9 cellular contexts compared by ENCODE assay signal in genomic region chr3:49803464-49804140, GRCh38. TPM values are rescaled to one million over a fixed set of nuclear protein-coding genes. Genes with fewer than 3 reads are reported as not detected.
DNase-seq lines count a peak whose midpoint lies in the region; ATAC-seq, FAIRE-seq and TF ChIP-seq lines count a peak whose summit lies in the region.
"Had no signal": no experiment of that assay in that cellular context is flagged by ENCODE, and none has a peak within 500 bp of the region (broad histone marks: within the 10 kb centered on the region; RNA-seq: fewer than 3 reads in every experiment).

No MANE protein-coding gene starts in this region.

- TF ChIP-seq CTCF in epithelial cell of proximal tubule (conservative IDR thresholded peaks at IDR 0.05; ENCODE audit: low read depth, low read length) (no peak), nephron progenitor cell (IDR thresholded peaks at IDR 0.05) (no peak)

- FAIRE-seq in urothelium cell line (lab: Jason Lieb, UNC), result no peak

- no peaks in the 10 kb centered on the region for H3K9me3 Mint-ChIP-seq in activated CD8-positive, alpha-beta T cell treated with anti-CD3 and anti-CD28 coated beads, Interleukin-2, amount 10 ng/mL, durations not matched to agents 7 days and 5 days (ENCODE audit: insufficient read depth)
- no peaks in the 10 kb centered on the region for H3K9me3 Mint-ChIP-seq in nephron progenitor cell

- POLR2A ChIA-PET in activated CD8-positive, alpha-beta T cell treated with anti-CD3 and anti-CD28 coated beads, Interleukin-2, amount 10 ng/mL, durations not matched to agents 7 days and 5 days (lab: Charles Lee), result interaction anchor here (0.9 to 4.2 kb wide), 4 partner anchors 9 to 114 kb away, joined by 3 to 23 read pairs (median 10); partner anchors contain the start of genes IP6K1, MST1, RNF123 and UBA7

- peaks cover 53% of the 10 kb centered on the region for H3K4me1 Mint-ChIP-seq in activated CD8-positive, alpha-beta T cell treated with anti-CD3 and anti-CD28 coated beads, Interleukin-2, amount 10 ng/mL, durations not matched to agents 7 days and 5 days (ENCODE audit: low read depth)
- peaks cover 66% of the 10 kb centered on the region for H3K4me1 Mint-ChIP-seq in nephron progenitor cell

- ATAC-seq in GM21576 (IDR thresholded peaks at IDR 0.05; ENCODE audit: unreplicated experiment), result peak; percentile 7
- ATAC-seq in activated CD8-positive, alpha-beta T cell treated with anti-CD3 and anti-CD28 coated beads, Interleukin-2, amount 10 ng/mL, durations not matched to agents 7 days and 5 days, result peak; percentile 26

- peak overlapping the region; percentile 83 for H3K4me3 Mint-ChIP-seq in activated CD8-positive, alpha-beta T cell treated with anti-CD3 and anti-CD28 coated beads, Interleukin-2, amount 10 ng/mL, durations not matched to agents 7 days and 5 days
- H3K4me3 Mint-ChIP-seq in nephron progenitor cell, result peak overlapping the region; percentile 78

- H3K36me3 Mint-ChIP-seq in activated CD8-positive, alpha-beta T cell treated with anti-CD3 and anti-CD28 coated beads, Interleukin-2, amount 10 ng/mL, durations not matched to agents 7 days and 5 days (ENCODE audit: low read depth), result peaks cover 18% of the 10 kb centered on the region
- no peaks in the 10 kb centered on the region for H3K36me3 Mint-ChIP-seq in nephron progenitor cell (ENCODE audit: low read depth)

- H3K27me3 Mint-ChIP-seq in activated CD8-positive, alpha-beta T cell treated with anti-CD3 and anti-CD28 coated beads, Interleukin-2, amount 10 ng/mL, durations not matched to agents 7 days and 5 days (ENCODE audit: low read depth), result peaks cover 16% of the 10 kb centered on the region
- peaks cover 30% of the 10 kb centered on the region for H3K27me3 Mint-ChIP-seq in nephron progenitor cell (ENCODE audit: low read depth, poor library complexity)

- CTCF ChIA-PET in activated CD8-positive, alpha-beta T cell treated with anti-CD3 and anti-CD28 coated beads, Interleukin-2, amount 10 ng/mL, durations not matched to agents 7 days and 5 days (lab: Charles Lee), result interaction anchor here (0.8 to 16.3 kb wide), 20 partner anchors 9 to 287 kb away, joined by 3 to 305 read pairs (median 7); partner anchors contain the start of genes IP6K1, TRAIP and UBA7

- H3K4me3 ChIP-seq in epithelial cell of proximal tubule (ENCODE audit: low read depth, low read length), result peak overlapping the region; percentile 93

- DNase-seq in CMK (ENCODE audit: low read depth) (peak; percentile 74), NCI-H1694 treated with DMSO at 0.1 percent for 48 hours (lab: John Stamatoyannopoulos, UW) (peak; percentile 19), epithelial cell of proximal tubule (ENCODE audit: low read depth) (no peak), nephron progenitor cell (peak; percentile 71), urothelium cell line (ENCODE audit: low spot score) (no peak), NCI-H446 treated with DMSO at 0.1 percent for 48 hours (lab: John Stamatoyannopoulos, UW) (no peak)
- DNase-seq in activated CD8-positive, alpha-beta T cell treated with anti-CD3 and anti-CD28 coated beads, Interleukin-2, amount 10 ng/mL, durations not matched to agents 7 days and 5 days, result peak; percentile 52

- H3K27ac Mint-ChIP-seq in activated CD8-positive, alpha-beta T cell treated with anti-CD3 and anti-CD28 coated beads, Interleukin-2, amount 10 ng/mL, durations not matched to agents 7 days and 5 days, result peak overlapping the region; percentile 54
- H3K27ac Mint-ChIP-seq in nephron progenitor cell, result peak overlapping the region; percentile 93

RNA-seq across cellular contexts. Expression of gene INKA1, which starts 0.5 kb away (rescaled TPM):
- total RNA-seq in activated CD8-positive, alpha-beta T cell treated with anti-CD3 and anti-CD28 coated beads, Interleukin-2, amount 10 ng/mL, durations not matched to agents 7 days and 5 days, result 1 to 10 TPM; 1.3 to 2.2 TPM
- total RNA-seq in epithelial cell of proximal tubule, result 2.5 TPM in 1 of 2 replicates, not detected in the other

RNA-seq across cellular contexts. Expression of gene CDHR4, which starts 3.9 kb away (rescaled TPM):
- total RNA-seq in activated CD8-positive, alpha-beta T cell treated with anti-CD3 and anti-CD28 coated beads, Interleukin-2, amount 10 ng/mL, durations not matched to agents 7 days and 5 days, result not detected
- not detected in 2 replicates for total RNA-seq in epithelial cell of proximal tubule
- total RNA-seq: LHCN-M2 had no signal

RNA-seq across cellular contexts. Expression of gene UBA7, which starts 10.2 kb away (rescaled TPM):
- 100 to 1,000 TPM; 187 to 208 TPM for total RNA-seq in activated CD8-positive, alpha-beta T cell treated with anti-CD3 and anti-CD28 coated beads, Interleukin-2, amount 10 ng/mL, durations not matched to agents 7 days and 5 days
- 2.4 and 12.2 TPM in 2 replicates for total RNA-seq in epithelial cell of proximal tubule

RNA-seq across cellular contexts. Expression of gene IP6K1, which starts 17.3 kb away (rescaled TPM):
- total RNA-seq in activated CD8-positive, alpha-beta T cell treated with anti-CD3 and anti-CD28 coated beads, Interleukin-2, amount 10 ng/mL, durations not matched to agents 7 days and 5 days, result 10 to 100 TPM; 37.7 to 38.1 TPM
- 27.5 and 30.7 TPM in 2 replicates for total RNA-seq in epithelial cell of proximal tubule

RNA-seq across cellular contexts. Expression of gene TRAIP, which starts 52.8 kb away (rescaled TPM):
- 10 to 100 TPM; 32.0 to 32.9 TPM for total RNA-seq in activated CD8-positive, alpha-beta T cell treated with anti-CD3 and anti-CD28 coated beads, Interleukin-2, amount 10 ng/mL, durations not matched to agents 7 days and 5 days
- 17.1 and 18.9 TPM in 2 replicates for total RNA-seq in epithelial cell of proximal tubule

Comparison
In these comparisons a context has a peak if more than half of its experiments do, and no peak if none do; other contexts are left out.
1. DNase-seq: peak in CMK (single experiment), NCI-H1694 treated with DMSO at 0.1 percent for 48 hours (single experiment), activated CD8-positive, alpha-beta T cell treated with anti-CD3 and anti-CD28 coated beads, Interleukin-2, amount 10 ng/mL, durations not matched to agents 7 days and 5 days (single experiment) and nephron progenitor cell (single experiment); none in epithelial cell of proximal tubule (single experiment), urothelium cell line (single experiment) and NCI-H446 treated with DMSO at 0.1 percent for 48 hours (single experiment).
2. RNA of gene UBA7, which starts 10.2 kb away (total RNA-seq): 187 to 208 TPM in activated CD8-positive, alpha-beta T cell treated with anti-CD3 and anti-CD28 coated beads, Interleukin-2, amount 10 ng/mL, durations not matched to agents 7 days and 5 days; 2.4 to 12.2 TPM in epithelial cell of proximal tubule; every median in the first group is over 10 times any median in the second.